Comparison of ENCODE assay signal across 22 cellular contexts in the genomic region with DNA sequence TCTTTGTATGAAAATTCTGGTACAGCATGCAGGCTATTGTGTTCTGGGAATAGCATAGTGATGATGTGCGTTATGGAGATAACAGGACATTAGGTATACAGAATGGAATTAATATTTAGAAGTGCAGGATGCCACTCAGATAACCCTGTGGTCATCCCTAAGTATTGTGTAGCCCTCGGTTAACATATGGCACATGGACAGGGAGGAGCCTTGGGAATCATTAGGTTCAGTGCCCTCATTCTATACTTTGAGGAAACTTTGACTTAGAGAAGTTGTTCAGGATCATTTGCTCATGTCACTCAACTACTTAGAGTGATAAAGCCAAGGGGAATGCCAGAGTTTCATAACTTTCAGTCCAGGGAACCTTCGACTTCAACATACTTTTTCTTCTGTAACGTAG.
"Had no signal": no experiment of that assay in that cellular context is flagged by ENCODE, and none has a peak within 500 bp of the region (broad histone marks: within the 10 kb centered on the region; RNA-seq: fewer than 3 reads in every experiment).

No MANE protein-coding gene starts in this region.

- H3K4me3 Mint-ChIP-seq: activated naive CD8-positive, alpha-beta T cell treated with anti-CD3 and anti-CD28 coated beads for 36 hours; brain; central memory CD8-positive, alpha-beta T cell; immature natural killer cell; mesothelial cell of epicardium; natural killer cell; T-cell; T-helper 2 cell treated with Interferon-gamma antibody and Interleukin-4, amounts not matched to agents 5 μg/mL and 100 μg/mL, for 36 hours had no signal

- H3K36me3 ChIP-seq: left ventricle myocardium inferior, sigmoid colon, upper lobe of left lung, WERI-Rb-1 had no signal

- H3K4me1 Mint-ChIP-seq: activated naive CD8-positive, alpha-beta T cell treated with anti-CD3 and anti-CD28 coated beads for 36 hours; immature natural killer cell; T-cell had no signal

- H3K27me3 Mint-ChIP-seq: central memory CD8-positive, alpha-beta T cell had no signal

- H3K4me1 ChIP-seq: testis, upper lobe of left lung had no signal

- H3K27ac Mint-ChIP-seq: activated naive CD8-positive, alpha-beta T cell treated with anti-CD3 and anti-CD28 coated beads for 36 hours; immature natural killer cell; mesothelial cell of epicardium; natural killer cell; T-cell; T-helper 2 cell treated with Interferon-gamma antibody and Interleukin-4, amounts not matched to agents 5 μg/mL and 100 μg/mL, for 36 hours had no signal

- H3K27me3 ChIP-seq: sigmoid colon, testis, upper lobe of left lung had no signal

- H3K27ac ChIP-seq: coronary artery, left ventricle myocardium inferior, sigmoid colon, testis, upper lobe of left lung, WERI-Rb-1 had no signal

- H3K4me3 ChIP-seq: coronary artery, left ventricle myocardium inferior, sigmoid colon, testis, upper lobe of left lung had no signal

- H3K36me3 Mint-ChIP-seq: activated naive CD8-positive, alpha-beta T cell treated with anti-CD3 and anti-CD28 coated beads for 36 hours; brain; immature natural killer cell; mesothelial cell of epicardium; natural killer cell; T-cell had no signal

- H3K9me3 ChIP-seq: left ventricle myocardium inferior, sigmoid colon, testis, upper lobe of left lung had no signal

- DNase-seq: activated CD4-positive, CD25-positive, alpha-beta regulatory T cell treated with anti-CD3 and anti-CD28 coated beads, Interleukin-2, amount 50 U/mL, for 72 hours; activated naive CD4-positive, alpha-beta T cell treated with Interleukin-2 at 50 U/mL for 16 hours; activated naive CD8-positive, alpha-beta T cell treated with anti-CD3 and anti-CD28 coated beads for 36 hours; activated T-cell treated with anti-CD3 and anti-CD28 coated beads, Interleukin-2, amount 50 U/mL, for 48 hours; foreskin fibroblast; immature natural killer cell; left ventricle myocardium inferior; natural killer cell; retina; sigmoid colon; stimulated activated CD4-positive, alpha-beta T cell treated with anti-CD3 and anti-CD28 coated beads, Interleukin-4, amount 100 ng/mL, for 1 hour; stimulated activated naive CD4-positive, alpha-beta T cell; T-cell; testis; upper lobe of left lung; WERI-Rb-1 had no signal

- H3K9me3 Mint-ChIP-seq: activated naive CD8-positive, alpha-beta T cell treated with anti-CD3 and anti-CD28 coated beads for 36 hours; brain; central memory CD8-positive, alpha-beta T cell; immature natural killer cell; mesothelial cell of epicardium; natural killer cell; T-cell; T-helper 2 cell treated with Interferon-gamma antibody and Interleukin-4, amounts not matched to agents 5 μg/mL and 100 μg/mL, for 36 hours had no signal

- FAIRE-seq: TTC549 had no signal
